Comparison of ENCODE assay signal across 24 cellular contexts in genomic region chr5:60856059-60856458, GRCh38. TPM values are rescaled to one million over a fixed set of nuclear protein-coding genes. Genes with fewer than 3 reads are reported as not detected.
DNase-seq lines count a peak whose midpoint lies in the region; ATAC-seq and TF ChIP-seq lines count a peak whose summit lies in the region.
"Had no signal": no experiment of that assay in that cellular context is flagged by ENCODE, and none has a peak within 500 bp of the region (broad histone marks: within the 10 kb centered on the region; RNA-seq: fewer than 3 reads in every experiment).

No MANE protein-coding gene starts in this region.

- no peaks in the 10 kb centered on the region for H3K4me1 Mint-ChIP-seq in Calu3 (ENCODE audit: low read depth, unreplicated experiment)
- H3K4me1 Mint-ChIP-seq: memory B cell; naive B cell; stimulated activated effector memory CD8-positive, alpha-beta T cell treated with anti-CD3 and anti-CD28 coated beads, Interleukin-12 subunit alpha, Interleukin-12 subunit beta, amount 100 ng/mL, for 72 hours; T-helper 17 cell had no signal

- H2BK15ac ChIP-seq in mesendoderm (replicated peaks; ENCODE audit: low read depth), result no peak overlapping the region

- H3K4me1 ChIP-seq in osteoblast (ENCODE audit: insufficient read depth, low read length) (no peaks in the 10 kb centered on the region), mesendoderm (ENCODE audit: control insufficient read depth, low read depth, low read length) (no peaks in the 10 kb centered on the region)
- H3K4me1 ChIP-seq: colonic mucosa, esophagus muscularis mucosa had no signal

- no CpG with 5 or more reads among the region's 1 CpG for WGBS in mesendoderm (ENCODE audit: extremely low coverage, insufficient coverage, low lambda C conversion rate)

- BruUV-seq in Calu3 (replicated peaks; lab: Mats Ljungman, UMichigan), result no TSS peak

- no peaks in the 10 kb centered on the region for H3K79me2 ChIP-seq in osteoblast (ENCODE audit: insufficient read depth, low read length)
- H3K79me2 ChIP-seq in mesendoderm (ENCODE audit: control insufficient read depth, insufficient read depth, low read length), result no peaks in the 10 kb centered on the region

- no peaks in the 10 kb centered on the region for H3K79me1 ChIP-seq in mesendoderm (ENCODE audit: low read length)

- H2AK5ac ChIP-seq in mesendoderm (ENCODE audit: low read length), result no peak overlapping the region

- H3K36me3 ChIP-seq in BJ (ENCODE audit: control insufficient read depth, insufficient read depth, low read length) (no peaks in the 10 kb centered on the region), osteoblast (ENCODE audit: insufficient read depth, low read length) (no peaks in the 10 kb centered on the region), mesendoderm (ENCODE audit: control insufficient read depth, insufficient read depth, low read length) (no peaks in the 10 kb centered on the region)
- H3K36me3 ChIP-seq: brain microvascular endothelial cell, colonic mucosa, esophagus muscularis mucosa had no signal

- no peak overlapping the region for H2BK120ac ChIP-seq in mesendoderm (ENCODE audit: low read depth, low read length)

- no peak overlapping the region for H4K5ac ChIP-seq in mesendoderm (ENCODE audit: low read length)

- H3K27me3 ChIP-seq in BJ (ENCODE audit: control insufficient read depth, insufficient read depth, low read length) (no peaks in the 10 kb centered on the region), osteoblast (ENCODE audit: insufficient read depth, low read length) (no peaks in the 10 kb centered on the region), mesendoderm (ENCODE audit: insufficient read depth, low read length, poor library complexity) (no peaks in the 10 kb centered on the region)
- H3K27me3 ChIP-seq: brain microvascular endothelial cell, colonic mucosa, esophagus muscularis mucosa had no signal

- H3K56ac ChIP-seq in mesendoderm (ENCODE audit: low read length), result no peak overlapping the region

- H3K9me3 Mint-ChIP-seq in Calu3 (ENCODE audit: low read depth, unreplicated experiment), result no peaks in the 10 kb centered on the region
- H3K9me3 Mint-ChIP-seq: CD4-positive, alpha-beta T cell; memory B cell; stimulated activated effector memory CD8-positive, alpha-beta T cell treated with anti-CD3 and anti-CD28 coated beads, Interleukin-12 subunit alpha, Interleukin-12 subunit beta, amount 100 ng/mL, for 72 hours had no signal

- no peaks in the 10 kb centered on the region for H4K20me1 ChIP-seq in osteoblast (ENCODE audit: insufficient read depth, low read length)

- H3K27ac Mint-ChIP-seq in Calu3 (ENCODE audit: unreplicated experiment), result no peak overlapping the region
- H3K27ac Mint-ChIP-seq: activated CD8-positive, alpha-beta T cell treated with anti-CD3 and anti-CD28 coated beads, Interleukin-2, amount 10 ng/mL, durations not matched to agents 7 days and 5 days; CD4-positive, alpha-beta T cell; memory B cell; naive B cell; stimulated activated effector memory CD8-positive, alpha-beta T cell treated with anti-CD3 and anti-CD28 coated beads, Interleukin-12 subunit alpha, Interleukin-12 subunit beta, amount 100 ng/mL, for 72 hours; T-helper 17 cell had no signal

- H4K8ac ChIP-seq in mesendoderm (ENCODE audit: low read depth, low read length), result no peak overlapping the region

- no peak for ATAC-seq in HG03521 (IDR thresholded peaks at IDR 0.05; ENCODE audit: unreplicated experiment)
- ATAC-seq: activated CD8-positive, alpha-beta T cell treated with anti-CD3 and anti-CD28 coated beads, Interleukin-2, amount 10 ng/mL, durations not matched to agents 7 days and 5 days; stimulated activated effector memory CD8-positive, alpha-beta T cell treated with anti-CD3 and anti-CD28 coated beads, Interleukin-12 subunit alpha, Interleukin-12 subunit beta, amount 100 ng/mL, for 72 hours; T-helper 17 cell had no signal

- no peak overlapping the region for H3K9ac ChIP-seq in mesendoderm (ENCODE audit: low read length)

- H2AFZ ChIP-seq in osteoblast (ENCODE audit: low read length), result no peak overlapping the region

- intact Hi-C loops in Calu3 (cut with micrococcal nuclease; ENCODE audit: unreplicated experiment), result no loop called here

- no peak overlapping the region for H3K4ac ChIP-seq in mesendoderm (ENCODE audit: low read depth, low read length)

- H3K27me3 Mint-ChIP-seq in Calu3 (ENCODE audit: unreplicated experiment), result no peaks in the 10 kb centered on the region
- H3K27me3 Mint-ChIP-seq: CD4-positive, alpha-beta T cell; memory B cell; naive B cell; T-helper 17 cell had no signal

- H3K4me2 ChIP-seq in osteoblast (ENCODE audit: insufficient read depth, low read length) (no peak overlapping the region), mesendoderm (ENCODE audit: low read length) (no peak overlapping the region)

- no peak overlapping the region for H3K4me3 Mint-ChIP-seq in Calu3 (ENCODE audit: low read depth, unreplicated experiment)
- H3K4me3 Mint-ChIP-seq: activated CD8-positive, alpha-beta T cell treated with anti-CD3 and anti-CD28 coated beads, Interleukin-2, amount 10 ng/mL, durations not matched to agents 7 days and 5 days; CD4-positive, alpha-beta T cell; memory B cell; naive B cell; stimulated activated effector memory CD8-positive, alpha-beta T cell treated with anti-CD3 and anti-CD28 coated beads, Interleukin-12 subunit alpha, Interleukin-12 subunit beta, amount 100 ng/mL, for 72 hours; T-helper 17 cell had no signal

- POLR2A ChIA-PET in BJ (lab: Charles Lee), result interaction anchor here (0.6 kb wide), 2 partner anchors 313 to 1751 kb away, joined by 3 read pairs; no protein-coding TSS in a partner anchor

- no peaks in the 10 kb centered on the region for H3K36me3 Mint-ChIP-seq in Calu3 (ENCODE audit: insufficient read depth, unreplicated experiment)
- H3K36me3 Mint-ChIP-seq: memory B cell; naive B cell; stimulated activated effector memory CD8-positive, alpha-beta T cell treated with anti-CD3 and anti-CD28 coated beads, Interleukin-12 subunit alpha, Interleukin-12 subunit beta, amount 100 ng/mL, for 72 hours had no signal

- no peak overlapping the region for H3K27ac ChIP-seq in osteoblast (ENCODE audit: low read depth, low read length)
- H3K27ac ChIP-seq in mesendoderm (ENCODE audit: low read depth, low read length), result no peak overlapping the region
- H3K27ac ChIP-seq: brain microvascular endothelial cell, colonic mucosa, esophagus muscularis mucosa had no signal

- H3K4me3 ChIP-seq in BJ (ENCODE audit: low read depth, low read length), result no peak overlapping the region
- H3K4me3 ChIP-seq in epithelial cell of esophagus (ENCODE audit: low read length), result no peak overlapping the region
- no peak overlapping the region for H3K4me3 ChIP-seq in osteoblast (ENCODE audit: insufficient read depth, low read length)
- H3K4me3 ChIP-seq in mesendoderm (ENCODE audit: low read length), result no peak overlapping the region
- H3K4me3 ChIP-seq: colonic mucosa, esophagus muscularis mucosa had no signal

- CTCF ChIA-PET in BJ (lab: Yijun Ruan, JAX) (interaction anchor here (0.6 kb wide), 1 partner anchor 11 kb away, joined by 3 read pairs; no protein-coding TSS in a partner anchor), Calu3 (lab: Charles Lee) (no interaction called here)

- H3K23ac ChIP-seq in mesendoderm (ENCODE audit: low read length), result no peak overlapping the region

- H3K9me3 ChIP-seq in osteoblast (ENCODE audit: low read depth, low read length), result no peaks in the 10 kb centered on the region
- H3K9me3 ChIP-seq: colonic mucosa had no signal

- DNase-seq in BJ (ENCODE audit: low read depth) (peak; percentile 47), HCEC 1CT (peak; percentile 80), epithelial cell of esophagus (ENCODE audit: low read depth) (peak; percentile 81), osteoblast (ENCODE audit: insufficient read length, low spot score, missing footprints) (peak; percentile 23), Calu3 (no peak), mesendoderm (no peak)
- DNase-seq: activated CD4-positive, alpha-beta T cell treated with anti-CD3 and anti-CD28 coated beads for 1 hour; activated CD8-positive, alpha-beta T cell treated with anti-CD3 and anti-CD28 coated beads, Interleukin-2, amount 10 ng/mL, durations not matched to agents 7 days and 5 days; activated gamma-delta T cell; activated T-cell treated with anti-CD3 and anti-CD28 coated beads for 4 hours; brain microvascular endothelial cell; CD4-positive, alpha-beta T cell; colonic mucosa; effector memory CD4-positive, alpha-beta T cell; Kasumi-1; naive B cell; NCI-H1694 treated with DMSO at 0.1 percent for 48 hours; NCI-H526; nucleus accumbens; T-helper 17 cell had no signal

- TF ChIP-seq CTCF in BJ (IDR thresholded peaks at IDR 0.05; ENCODE audit: insufficient read depth, low read depth, low read length) (no peak), epithelial cell of esophagus (IDR thresholded peaks at IDR 0.05; ENCODE audit: insufficient read depth, low read depth, low read length, missing control alignments) (no peak), osteoblast (IDR thresholded peaks at IDR 0.05; ENCODE audit: extremely low read depth, low read depth, low read length) (no peak), Calu3 (IDR thresholded peaks at IDR 0.05; ENCODE audit: unreplicated experiment) (no peak)

- no peak overlapping the region for H2BK5ac ChIP-seq in mesendoderm (ENCODE audit: low read length)

- H3K18ac ChIP-seq in mesendoderm (ENCODE audit: low read length), result no peak overlapping the region

RNA-seq across cellular contexts. Expression of gene ELOVL7, which starts 12.0 kb away (rescaled TPM):
- polyA plus RNA-seq in BJ (2011; rRNA removed), result 0.02 and 0.05 TPM in 2 replicates
- not detected in 2 replicates for polyA minus RNA-seq in BJ (2011; rRNA and poly(A)+ RNA removed)
- total RNA-seq in osteoblast, result under 0.01 TPM in 2 replicates
- total RNA-seq in Calu3 (2022), result 40.5 and 42.7 TPM in 2 replicates
- polyA plus RNA-seq in mesendoderm (2013, experiment 1 of 2), result 2.2 TPM
- polyA plus RNA-seq in mesendoderm (2013, experiment 2 of 2), result 2.0 TPM
- total RNA-seq: CD4-positive, alpha-beta T cell had no signal

Comparison
In these comparisons a context has a peak if more than half of its experiments do, and no peak if none do; other contexts are left out.
1. DNase-seq: peak in BJ (single experiment), HCEC 1CT (single experiment), epithelial cell of esophagus (single experiment) and osteoblast (single experiment); none in Calu3 (single experiment) and mesendoderm (single experiment).
2. RNA of gene ELOVL7, which starts 12.0 kb away (total RNA-seq): 40.5 to 42.7 TPM in Calu3; under 0.01 TPM in osteoblast; every median in the first group is over 10 times any median in the second.